18 cellular contexts compared by ENCODE assay signal in the genomic region with DNA sequence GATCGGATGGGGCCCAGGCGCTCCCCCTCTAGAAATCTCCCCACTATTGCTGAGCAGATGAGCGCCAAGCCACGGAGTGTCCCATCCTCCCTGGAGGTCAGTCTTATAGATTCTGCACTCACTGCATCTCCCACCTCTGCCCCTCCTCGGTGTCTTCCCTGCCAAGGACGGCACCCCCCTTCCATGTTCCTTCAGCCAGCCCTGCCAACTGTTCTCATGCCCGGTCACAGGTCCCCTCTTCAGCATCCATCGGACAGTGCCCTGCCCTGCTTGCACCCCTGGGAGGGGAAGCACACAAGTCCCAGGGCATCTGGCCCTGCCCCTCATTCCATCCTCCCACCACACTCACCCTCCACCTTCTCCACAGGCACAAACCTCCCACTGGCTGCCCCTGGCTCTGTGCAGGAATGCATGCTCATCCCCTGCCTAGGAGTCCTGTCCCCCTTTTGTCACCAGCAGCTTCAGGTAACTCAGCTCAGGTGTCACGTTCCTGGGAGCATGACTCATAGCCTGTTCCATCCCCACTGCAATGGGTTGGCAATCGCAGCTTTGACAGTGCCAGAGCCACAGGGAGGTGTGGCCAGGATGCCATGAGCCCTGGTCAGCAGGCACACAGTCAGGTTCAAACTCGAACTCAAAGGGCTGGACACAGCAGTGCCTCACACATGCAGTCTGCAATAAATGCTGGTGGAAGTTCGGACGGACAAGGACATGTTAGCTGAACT.
DNase-seq lines count a peak whose midpoint lies in the region; ATAC-seq and TF ChIP-seq lines count a peak whose summit lies in the region.
"Had no signal": no experiment of that assay in that cellular context is flagged by ENCODE, and none has a peak within 500 bp of the region (broad histone marks: within the 10 kb centered on the region; RNA-seq: fewer than 3 reads in every experiment).

No MANE protein-coding gene starts in this region.

- H3K14ac ChIP-seq in H9 (ENCODE audit: insufficient read depth, low read length) (no peak overlapping the region; the same call in 1 of the 2 replicates), neuronal stem cell (ENCODE audit: low read length) (peak overlapping the region; percentile 10)

- H3K27me3 ChIP-seq in H9 (ENCODE audit: insufficient read depth, low read length): no peaks in the 10 kb centered on the region
- H3K27me3 ChIP-seq in endodermal cell (ENCODE audit: control insufficient read depth, insufficient read depth, low read length, poor library complexity, severe bottlenecking): no peaks in the 10 kb centered on the region
- no peaks in the 10 kb centered on the region for H3K27me3 ChIP-seq in neuronal stem cell (ENCODE audit: control insufficient read depth in 3 of 3, insufficient read depth in 3 of 3, low read depth in 1 of 3, low read length in 3 of 3)
- H3K27me3 ChIP-seq in MG63: no peaks in the 10 kb centered on the region
- no peaks in the 10 kb centered on the region for H3K27me3 ChIP-seq in naive thymus-derived CD4-positive, alpha-beta T cell (ENCODE audit: control insufficient read depth in 2 of 2, insufficient read depth in 2 of 2, low read length in 2 of 2)

- CTCF ChIA-PET in naive thymus-derived CD4-positive, alpha-beta T cell (lab: Charles Lee): no interaction called here

- H2BK120ac ChIP-seq in H9 (ENCODE audit: low read depth, low read length, poor library complexity, severe bottlenecking) (no peak overlapping the region), neuronal stem cell (ENCODE audit: low read depth, low read length) (no peak overlapping the region)

- POLR2A ChIA-PET in naive thymus-derived CD4-positive, alpha-beta T cell (lab: Charles Lee): no interaction called here

- H3K4me2 ChIP-seq in H9 (ENCODE audit: insufficient read depth, insufficient read length, low read length) (no peak overlapping the region), neuronal stem cell (ENCODE audit: insufficient read depth, low read length, poor library complexity, severe bottlenecking) (no peak overlapping the region)
- H3K4me2 ChIP-seq: KMS-11 had no signal

- H3K4me3 ChIP-seq in endodermal cell (ENCODE audit: low read length): no peak overlapping the region
- H3K4me3 ChIP-seq in neuronal stem cell (ENCODE audit: low read length in 2 of 2): no peak overlapping the region
- no peak overlapping the region for H3K4me3 ChIP-seq in MG63
- H3K4me3 ChIP-seq in naive thymus-derived CD4-positive, alpha-beta T cell (ENCODE audit: low read length): no peak overlapping the region
- H3K4me3 ChIP-seq: GM12878 had no signal

- no peak overlapping the region for H3K4ac ChIP-seq in H9 (ENCODE audit: low read depth, low read length)
- no peak overlapping the region for H3K4ac ChIP-seq in neuronal stem cell (ENCODE audit: low read length)

- no peak overlapping the region for H4K5ac ChIP-seq in H9 (ENCODE audit: insufficient read length, low read depth, low read length)

- no CpG with 5 or more reads among the region's 13 CpGs for WGBS in H9 (ENCODE audit: extremely low coverage, insufficient read length, low lambda C conversion rate)
- WGBS in endodermal cell (ENCODE audit: insufficient coverage in 1 of 2, insufficient read length in 1 of 2), 2 experiments: 85 to 87% methylated on average over 7 to 13 of the region's 13 CpGs
- no CpG with 5 or more reads among the region's 13 CpGs for WGBS in neuronal stem cell (ENCODE audit: extremely low coverage in 2 of 2, insufficient read length in 2 of 2, insufficient replicate concordance in 1 of 2), 2 donors

- H3K4me3 Mint-ChIP-seq in H9 (no peak overlapping the region), endodermal cell (no peak overlapping the region)
- no peak overlapping the region for H3K4me3 Mint-ChIP-seq in naive thymus-derived CD4-positive, alpha-beta T cell
- H3K4me3 Mint-ChIP-seq: B cell; CD4-positive, CD25-positive, alpha-beta regulatory T cell had no signal

- H4K20me1 ChIP-seq in H9 (ENCODE audit: control insufficient read depth, insufficient read depth, insufficient read length): no peaks in the 10 kb centered on the region

- H2AFZ ChIP-seq in H9 (ENCODE audit: low read length): no peak overlapping the region
- H2AFZ ChIP-seq in neuronal stem cell (ENCODE audit: low read length): no peak overlapping the region

- no peak overlapping the region for H2BK15ac ChIP-seq in H9 (ENCODE audit: low read depth, low read length)
- H2BK15ac ChIP-seq in neuronal stem cell (ENCODE audit: low read length): no peak overlapping the region

- no peak overlapping the region for H3K18ac ChIP-seq in H9 (ENCODE audit: insufficient read length, low read depth, low read length)
- H3K18ac ChIP-seq in neuronal stem cell (ENCODE audit: low read length): no peak overlapping the region

- H2BK20ac ChIP-seq in H9 (ENCODE audit: low read depth, low read length, poor library complexity, severe bottlenecking): no peak overlapping the region

- no peak overlapping the region for H2BK12ac ChIP-seq in H9 (ENCODE audit: insufficient read length, low read depth, low read length)
- no peak overlapping the region for H2BK12ac ChIP-seq in neuronal stem cell (ENCODE audit: low read length)

- TF ChIP-seq CTCF in H9 (conservative IDR thresholded peaks at IDR 0.05) (no peak), endodermal cell (conservative IDR thresholded peaks at IDR 0.05) (no peak)

- no peak overlapping the region for H3K56ac ChIP-seq in H9 (ENCODE audit: insufficient read length, low read depth, low read length)

- H3K36me3 Mint-ChIP-seq in H9 (ENCODE audit: insufficient read depth in 1 of 3, low read depth in 3 of 3) (no peaks in the 10 kb centered on the region), endodermal cell (ENCODE audit: low read depth) (no peaks in the 10 kb centered on the region)
- H3K36me3 Mint-ChIP-seq in naive thymus-derived CD4-positive, alpha-beta T cell: no peaks in the 10 kb centered on the region
- H3K36me3 Mint-ChIP-seq: CD4-positive, CD25-positive, alpha-beta regulatory T cell had no signal

- H3K27ac ChIP-seq in H9 (ENCODE audit: insufficient read length, low read depth, low read length) (no peak overlapping the region), endodermal cell (ENCODE audit: low read depth, low read length) (no peak overlapping the region), neuronal stem cell (replicated peaks; ENCODE audit: low read length) (no peak overlapping the region)
- H3K27ac ChIP-seq in naive thymus-derived CD4-positive, alpha-beta T cell (ENCODE audit: low read depth, low read length): no peak overlapping the region
- H3K27ac ChIP-seq: KMS-11 had no signal

- H3K23me2 ChIP-seq in H9 (ENCODE audit: insufficient read length, low read depth, low read length, poor library complexity, severe bottlenecking): no peaks in the 10 kb centered on the region

- no peak overlapping the region for H4K8ac ChIP-seq in H9 (replicated peaks; ENCODE audit: insufficient read length, low read depth, low read length)
- no peak overlapping the region for H4K8ac ChIP-seq in neuronal stem cell (ENCODE audit: low read depth, low read length)

- no peak overlapping the region for H3K9ac ChIP-seq in H9 (ENCODE audit: extremely low read depth, insufficient read length, low read length)
- no peak overlapping the region for H3K9ac ChIP-seq in endodermal cell (ENCODE audit: extremely low read depth, low read length, poor library complexity, severe bottlenecking)
- no peak overlapping the region for H3K9ac ChIP-seq in neuronal stem cell (ENCODE audit: low read depth, low read length, poor library complexity)
- H3K9ac ChIP-seq: KMS-11 had no signal

- no peaks in the 10 kb centered on the region for H3K9me3 ChIP-seq in H9 (ENCODE audit: control insufficient read depth, low read depth, low read length)
- H3K9me3 ChIP-seq in endodermal cell (ENCODE audit: control insufficient read depth, low read length): no peaks in the 10 kb centered on the region
- H3K9me3 ChIP-seq in neuronal stem cell (replicated peaks in 1 of 2; ENCODE audit: control insufficient read depth in 2 of 2, insufficient read depth in 1 of 2, low read depth in 1 of 2, low read length in 2 of 2): no peaks in the 10 kb centered on the region
- no peaks in the 10 kb centered on the region for H3K9me3 ChIP-seq in MG63
- no peaks in the 10 kb centered on the region for H3K9me3 ChIP-seq in naive thymus-derived CD4-positive, alpha-beta T cell (ENCODE audit: control insufficient read depth in 2 of 3, low read length in 3 of 3)
- H3K9me3 ChIP-seq: Caco-2 had no signal

- no peak overlapping the region for H3T11ph ChIP-seq in H9 (ENCODE audit: low read length)

- H2AK5ac ChIP-seq in H9 (ENCODE audit: insufficient read length, low read length): no peak overlapping the region
- H2AK5ac ChIP-seq in neuronal stem cell (ENCODE audit: low read depth, low read length): no peak overlapping the region

- H2BK5ac ChIP-seq in H9 (ENCODE audit: insufficient read length, low read length) (no peak overlapping the region), neuronal stem cell (ENCODE audit: low read length) (peak overlapping the region; percentile 14)

- H3K23ac ChIP-seq in H9 (ENCODE audit: insufficient read length, low read depth, low read length): no peak overlapping the region
- H3K23ac ChIP-seq in neuronal stem cell (ENCODE audit: low read depth, low read length, poor library complexity): peak overlapping the region; percentile 77

- H3K36me3 ChIP-seq in endodermal cell (ENCODE audit: control insufficient read depth, insufficient read depth, low read length): no peaks in the 10 kb centered on the region
- no peaks in the 10 kb centered on the region for H3K36me3 ChIP-seq in neuronal stem cell (replicated peaks in 1 of 2; ENCODE audit: control insufficient read depth in 2 of 2, insufficient read depth in 2 of 2, low read length in 2 of 2)
- H3K36me3 ChIP-seq in MG63: no peaks in the 10 kb centered on the region
- H3K36me3 ChIP-seq in naive thymus-derived CD4-positive, alpha-beta T cell (ENCODE audit: control insufficient read depth in 2 of 3, insufficient read depth in 3 of 3, low read length in 3 of 3): no peaks in the 10 kb centered on the region

- intact Hi-C loops in naive thymus-derived CD4-positive, alpha-beta T cell (cut with micrococcal nuclease): no loop called here

- DNase-seq in H9 (peak; percentile 75), LoVo (ENCODE audit: low spot score) (peak; percentile 54), endodermal cell (peak; percentile 88), neuronal stem cell (ENCODE audit: low spot score) (no peak), MG63 (no peak), AG08396 (ENCODE audit: low spot score) (no peak)
- DNase-seq in naive thymus-derived CD4-positive, alpha-beta T cell: no peak
- DNase-seq: ACHN; Caco-2; CD4-positive, CD25-positive, alpha-beta regulatory T cell; DMS79 treated with DMSO at 0.1 percent for 48 hours; NCI-H1105; NCI-H1694 treated with DMSO at 0.1 percent for 48 hours; NCI-H748 treated with DMSO at 0.1 percent for 48 hours had no signal

- H4K91ac ChIP-seq in H9 (ENCODE audit: insufficient read length, low read depth, low read length): no peak overlapping the region
- no peak overlapping the region for H4K91ac ChIP-seq in neuronal stem cell (ENCODE audit: low read depth, low read length, poor library complexity)

- peak overlapping the region in 2 of 3 experiments; percentile 3 to 12; a peak in 2 of 7 replicates for H3K27ac Mint-ChIP-seq in H9
- H3K27ac Mint-ChIP-seq in endodermal cell: peak overlapping the region; percentile 73
- H3K27ac Mint-ChIP-seq in naive thymus-derived CD4-positive, alpha-beta T cell: no peak overlapping the region
- H3K27ac Mint-ChIP-seq: B cell; CD4-positive, CD25-positive, alpha-beta regulatory T cell had no signal

- H3K79me2 ChIP-seq in H9 (ENCODE audit: insufficient read depth, low read length): no peaks in the 10 kb centered on the region

- no peaks in the 10 kb centered on the region for H3K79me1 ChIP-seq in H9 (ENCODE audit: insufficient read depth, low read depth, low read length, poor library complexity, severe bottlenecking)
- H3K79me1 ChIP-seq in neuronal stem cell (ENCODE audit: low read depth, low read length): no peaks in the 10 kb centered on the region

- H3K9me3 Mint-ChIP-seq in H9: no peaks in the 10 kb centered on the region
- H3K9me3 Mint-ChIP-seq in endodermal cell: no peaks in the 10 kb centered on the region
- H3K9me3 Mint-ChIP-seq in naive thymus-derived CD4-positive, alpha-beta T cell: peaks cover 0 to 6% (median 0%) of the 10 kb centered on the region in 11 donors
- H3K9me3 Mint-ChIP-seq: CD4-positive, CD25-positive, alpha-beta regulatory T cell had no signal

- no peak for ATAC-seq in naive thymus-derived CD4-positive, alpha-beta T cell
- ATAC-seq: GM12878, HepG2 had no signal

- no peaks in the 10 kb centered on the region; the same call in 1 of the 2 replicates for H3K4me1 ChIP-seq in H9 (ENCODE audit: insufficient read depth, low read length)
- no peaks in the 10 kb centered on the region for H3K4me1 ChIP-seq in endodermal cell (ENCODE audit: control insufficient read depth, insufficient read depth, low read length)
- peaks cover 0 to 3% of the 10 kb centered on the region in 2 donors for H3K4me1 ChIP-seq in neuronal stem cell (ENCODE audit: control insufficient read depth in 2 of 2, insufficient read depth in 1 of 2, low read depth in 1 of 2, low read length in 2 of 2)
- no peaks in the 10 kb centered on the region for H3K4me1 ChIP-seq in naive thymus-derived CD4-positive, alpha-beta T cell (ENCODE audit: control insufficient read depth in 2 of 2, insufficient read depth in 2 of 2, low read length in 2 of 2)
- H3K4me1 ChIP-seq: Caco-2 had no signal

- H3K4me1 Mint-ChIP-seq in H9: peaks cover 8 to 13% of the 10 kb centered on the region in 2 experiments
- H3K4me1 Mint-ChIP-seq in endodermal cell: peaks cover 5% of the 10 kb centered on the region
- no peaks in the 10 kb centered on the region for H3K4me1 Mint-ChIP-seq in naive thymus-derived CD4-positive, alpha-beta T cell
- H3K4me1 Mint-ChIP-seq: B cell; CD4-positive, CD25-positive, alpha-beta regulatory T cell had no signal

- no peaks in the 10 kb centered on the region; the same call in none of the 2 replicates for H3K27me3 Mint-ChIP-seq in H9 (ENCODE audit: low read depth)
- H3K27me3 Mint-ChIP-seq in endodermal cell (ENCODE audit: insufficient read depth): no peaks in the 10 kb centered on the region
- peaks cover 0 to 34% (median 10%) of the 10 kb centered on the region in 5 donors for H3K27me3 Mint-ChIP-seq in naive thymus-derived CD4-positive, alpha-beta T cell
- H3K27me3 Mint-ChIP-seq: CD4-positive, CD25-positive, alpha-beta regulatory T cell had no signal

Comparison
In these comparisons a context has a peak if more than half of its experiments do, and no peak if none do; other contexts are left out.
1. DNase-seq: peak in H9 (single experiment), LoVo (single experiment) and endodermal cell (single experiment); none in neuronal stem cell (single experiment), MG63 (single experiment), naive thymus-derived CD4-positive, alpha-beta T cell (0 of 9) and AG08396 (single experiment).
2. H3K27ac Mint-ChIP-seq: peak in H9 (2 of 3) and endodermal cell (single experiment); none in naive thymus-derived CD4-positive, alpha-beta T cell (0 of 9).